5 cellular contexts compared by ENCODE assay signal in the genomic region with DNA sequence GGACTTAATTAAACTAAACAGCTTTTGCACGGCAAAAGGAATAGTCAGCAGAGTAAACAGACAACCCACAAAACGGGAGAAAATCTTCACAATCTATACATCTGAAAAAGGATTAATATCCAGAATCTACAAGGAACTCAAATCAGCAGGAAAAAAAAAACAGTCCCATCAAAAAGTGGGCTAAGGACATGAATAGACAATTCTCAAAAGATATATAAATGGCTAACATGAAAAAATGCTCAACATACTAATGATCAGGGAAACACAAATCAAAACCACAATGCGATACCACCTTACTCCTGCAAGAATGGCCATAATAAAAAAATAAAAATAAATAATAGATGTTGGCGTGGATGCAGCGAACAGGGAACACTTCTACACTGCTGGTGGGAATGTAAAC. TPM values are rescaled to one million over a fixed set of nuclear protein-coding genes. Genes with fewer than 3 reads are reported as not detected.
"Had no signal": no experiment of that assay in that cellular context is flagged by ENCODE, and none has a peak within 500 bp of the region (broad histone marks: within the 10 kb centered on the region; RNA-seq: fewer than 3 reads in every experiment).

No MANE protein-coding gene starts in this region.

RNA-seq across cellular contexts. Expression of a gene that starts 38.4 kb away (rescaled TPM):
- total RNA-seq: chondrocyte, esophagus mucosa, left lobe of liver, liver, natural killer cell had no signal
